ENCODE assay signal across 31 cellular contexts in the genomic region with DNA sequence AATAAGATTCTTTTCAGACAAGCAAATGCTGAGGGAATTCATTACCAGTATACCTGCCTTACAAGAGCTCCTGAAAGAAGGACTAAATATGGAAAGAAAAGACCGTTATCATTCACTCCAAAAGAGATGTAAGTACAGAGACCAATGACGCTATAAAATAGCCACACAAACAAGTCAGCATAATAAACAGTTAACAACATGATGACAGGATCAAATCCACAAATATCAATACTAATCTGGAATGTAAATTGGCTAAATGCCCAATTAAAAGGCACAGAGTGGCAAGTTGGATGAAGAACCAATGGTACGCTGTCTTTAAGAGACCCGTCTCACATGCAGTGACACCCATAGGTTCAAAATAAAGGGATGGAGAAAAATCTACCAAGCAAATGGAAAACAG.
"Had no signal": no experiment of that assay in that cellular context is flagged by ENCODE, and none has a peak within 500 bp of the region (broad histone marks: within the 10 kb centered on the region; RNA-seq: fewer than 3 reads in every experiment).

No MANE protein-coding gene starts in this region.

- H3K27ac ChIP-seq: adrenal gland, ascending aorta, body of pancreas, brain microvascular endothelial cell, breast epithelium, cardiac muscle cell had no signal

- H3K9me3 ChIP-seq: adrenal gland, body of pancreas, breast epithelium had no signal

- H3K4me1 ChIP-seq: adrenal gland, ascending aorta, body of pancreas, breast epithelium had no signal

- DNase-seq: activated effector memory CD4-positive, alpha-beta T cell treated with anti-CD3 and anti-CD28 coated beads, Interleukin-2, amount 50 U/mL, for 16 hours; activated effector memory CD4-positive, alpha-beta T cell treated with Interleukin-2 at 50 U/mL for 16 hours; activated gamma-delta T cell; activated gamma-delta T cell treated with Interleukin-2 at 50 U/mL for 16 hours; activated naive CD4-positive, alpha-beta T cell; activated naive CD4-positive, alpha-beta T cell treated with anti-CD3 and anti-CD28 coated beads for 36 hours; activated naive CD4-positive, alpha-beta T cell treated with anti-CD3 and anti-CD28 coated beads, Interleukin-2, amount 10 ng/mL, durations not matched to agents 7 days and 5 days; activated naive CD4-positive, alpha-beta T cell treated with anti-CD3 and anti-CD28 coated beads, Interleukin-2, amount 50 U/mL, for 16 hours; activated naive CD4-positive, alpha-beta T cell treated with Interleukin-2 at 50 U/mL for 16 hours; activated naive CD8-positive, alpha-beta T cell treated with anti-CD3 and anti-CD28 coated beads for 36 hours; activated naive CD8-positive, alpha-beta T cell treated with anti-CD3 and anti-CD28 coated beads, Interleukin-2, amount 10 ng/mL, durations not matched to agents 7 days and 5 days; activated naive CD8-positive, alpha-beta T cell treated with anti-CD3 and anti-CD28 coated beads, Interleukin-2, amount 50 U/mL, for 24 hours; activated T-cell treated with anti-CD3 and anti-CD28 coated beads, Interleukin-2, amount 50 U/mL, for 1 hour; activated T-cell treated with anti-CD3 and anti-CD28 coated beads, Interleukin-2, amount 50 U/mL, for 24 hours; activated T-cell treated with anti-CD3 and anti-CD28 coated beads, Interleukin-2, amount 50 U/mL, for 4 hours; activated T-cell treated with anti-CD3 and anti-CD28 coated beads, Interleukin-2, amount 50 U/mL, for 48 hours; activated T-cell treated with anti-CD3 and anti-CD28 coated beads, Interleukin-2, amount 50 U/mL, for 72 hours; adrenal gland; amniotic stem cell; amygdala; anterior cingulate cortex; aorta; body of pancreas; brain microvascular endothelial cell; caudate nucleus; central memory CD4-positive, alpha-beta T cell; cerebellar nuclear complex had no signal

- H3K4me3 ChIP-seq: adrenal gland, ascending aorta, body of pancreas, breast epithelium, cardiac muscle cell had no signal

- H3K36me3 ChIP-seq: adrenal gland, ascending aorta, brain microvascular endothelial cell, breast epithelium, cardiac muscle cell had no signal

- FAIRE-seq: bronchial epithelial cell had no signal

- H3K27me3 ChIP-seq: adrenal gland, ascending aorta, body of pancreas, brain microvascular endothelial cell, breast epithelium, cardiac muscle cell had no signal
